Comparison of ENCODE assay signal across 8 cellular contexts in genomic region chr1:7785108-7785507, GRCh38. TPM values are rescaled to one million over a fixed set of nuclear protein-coding genes. Genes with fewer than 3 reads are reported as not detected.
DNase-seq lines count a peak whose midpoint lies in the region; ATAC-seq and TF ChIP-seq lines count a peak whose summit lies in the region.

No MANE protein-coding gene starts in this region.

- H3K4me1 Mint-ChIP-seq in activated CD4-positive, alpha-beta T cell treated with anti-CD3 and anti-CD28 coated beads for 36 hours = peaks cover 22% of the 10 kb centered on the region
- H3K4me1 Mint-ChIP-seq in activated B cell treated with CpG ODN at 0.5 μM for 24 hours (peaks cover 26% of the 10 kb centered on the region), immature natural killer cell (peaks cover 29 to 34% of the 10 kb centered on the region in 2 donors)

- intact Hi-C loops in activated CD4-positive, alpha-beta T cell treated with anti-CD3 and anti-CD28 coated beads for 36 hours (cut with DNase I, micrococcal nuclease) = no loop called here
- intact Hi-C loops in activated B cell treated with CpG ODN at 0.5 μM for 24 hours (cut with micrococcal nuclease) (loop anchor here (10.0 kb wide), 2 partner anchors 1090 to 1170 kb away; partner anchors contain the start of genes ENO1 and PHF13), stomach (cut with DNase I; ENCODE audit: low total_unique reads) (no loop called here)

- no peak for TF ChIP-seq POLR2A in stomach (IDR thresholded peaks at IDR 0.05)

- H3K27ac Mint-ChIP-seq in activated CD4-positive, alpha-beta T cell treated with anti-CD3 and anti-CD28 coated beads for 36 hours = no peak overlapping the region
- H3K27ac Mint-ChIP-seq in activated B cell treated with CpG ODN at 0.5 μM for 24 hours = no peak overlapping the region
- H3K27ac Mint-ChIP-seq in immature natural killer cell = peak overlapping the region in 5 of 6 donors; percentile 48 to 80 (median 70)

- POLR2A ChIA-PET in activated CD4-positive, alpha-beta T cell treated with anti-CD3 and anti-CD28 coated beads for 36 hours (lab: Charles Lee) = no interaction called here
- POLR2A ChIA-PET in activated B cell treated with CpG ODN at 0.5 μM for 24 hours (lab: Charles Lee) = no interaction called here

- ATAC-seq in activated CD4-positive, alpha-beta T cell treated with anti-CD3 and anti-CD28 coated beads for 36 hours = no peak
- ATAC-seq in activated B cell treated with CpG ODN at 0.5 μM for 24 hours (ENCODE audit: low read depth) = no peak
- no peak for ATAC-seq in HG03095 (IDR thresholded peaks at IDR 0.05; ENCODE audit: unreplicated experiment)

- CTCF ChIA-PET in activated CD4-positive, alpha-beta T cell treated with anti-CD3 and anti-CD28 coated beads for 36 hours (lab: Charles Lee) = no interaction called here
- CTCF ChIA-PET in activated B cell treated with CpG ODN at 0.5 μM for 24 hours (lab: Charles Lee) = no interaction called here

- H3K36me3 ChIP-seq in stomach = peaks cover 5 to 44% (median 37%) of the 10 kb centered on the region in 4 donors
- peaks cover 13% of the 10 kb centered on the region for H3K36me3 ChIP-seq in MG63

- peaks cover 4% of the 10 kb centered on the region for H3K9me3 Mint-ChIP-seq in activated CD4-positive, alpha-beta T cell treated with anti-CD3 and anti-CD28 coated beads for 36 hours (ENCODE audit: low read depth)
- peaks cover 3% of the 10 kb centered on the region for H3K9me3 Mint-ChIP-seq in activated B cell treated with CpG ODN at 0.5 μM for 24 hours
- peaks cover 0 to under 1% (median 0%) of the 10 kb centered on the region in 6 donors for H3K9me3 Mint-ChIP-seq in immature natural killer cell

- peak overlapping the region; percentile 43 for H3K4me3 Mint-ChIP-seq in activated CD4-positive, alpha-beta T cell treated with anti-CD3 and anti-CD28 coated beads for 36 hours
- H3K4me3 Mint-ChIP-seq in activated B cell treated with CpG ODN at 0.5 μM for 24 hours = peak overlapping the region; percentile 30
- H3K4me3 Mint-ChIP-seq in immature natural killer cell = peak overlapping the region; percentile 38 to 67 (median 61)

- DNase-seq in activated CD4-positive, alpha-beta T cell treated with anti-CD3 and anti-CD28 coated beads for 36 hours = no peak
- no peak for DNase-seq in activated CD4-positive, alpha-beta T cell treated with anti-CD3 and anti-CD28 coated beads for 48 hours
- DNase-seq in activated B cell treated with CpG ODN at 0.5 μM for 24 hours (no peak), immature natural killer cell (no peak), stomach (no peak), GOT3 (lab: John Stamatoyannopoulos, UW) (no peak), MG63 (no peak)

- H3K9me3 ChIP-seq in stomach (peaks cover 0 to 2% (median under 1%) of the 10 kb centered on the region in 4 donors), MG63 (no peaks in the 10 kb centered on the region)

- no peaks in the 10 kb centered on the region for H3K27me3 Mint-ChIP-seq in activated CD4-positive, alpha-beta T cell treated with anti-CD3 and anti-CD28 coated beads for 36 hours
- H3K27me3 Mint-ChIP-seq in activated B cell treated with CpG ODN at 0.5 μM for 24 hours (no peaks in the 10 kb centered on the region), immature natural killer cell (ENCODE audit: low read depth in 3 of 3) (peaks cover 0 to 9% (median 0%) of the 10 kb centered on the region in 3 donors)

- peak overlapping the region; percentile 89 to 99 (median 91) for H3K27ac ChIP-seq in stomach

- H3K4me3 ChIP-seq in stomach = peak overlapping the region; percentile 56 to 69 (median 63)
- H3K4me3 ChIP-seq in MG63 = no peak overlapping the region

- no peak for TF ChIP-seq EP300 in stomach (IDR thresholded peaks at IDR 0.05)

- no peak for TF ChIP-seq CTCF in activated B cell treated with CpG ODN at 0.5 μM for 24 hours (IDR thresholded peaks at IDR 0.05)
- no peak for TF ChIP-seq CTCF in stomach (IDR thresholded peaks at IDR 0.05)

- 77 to 83% (median 81%) methylated on average over 7 of the region's 7 CpGs for WGBS in stomach, 5 donors

- peaks cover 26 to 70% (median 49%) of the 10 kb centered on the region in 4 donors for H3K4me1 ChIP-seq in stomach

- H3K27me3 ChIP-seq in stomach = no peaks in the 10 kb centered on the region
- H3K27me3 ChIP-seq in MG63 = no peaks in the 10 kb centered on the region

- peaks cover 23% of the 10 kb centered on the region for H3K36me3 Mint-ChIP-seq in activated CD4-positive, alpha-beta T cell treated with anti-CD3 and anti-CD28 coated beads for 36 hours (ENCODE audit: low read depth)
- H3K36me3 Mint-ChIP-seq in activated B cell treated with CpG ODN at 0.5 μM for 24 hours (ENCODE audit: low read depth) (peaks cover 19% of the 10 kb centered on the region), immature natural killer cell (peaks cover 13 to 27% (median 21%) of the 10 kb centered on the region in 3 donors)

RNA-seq across cellular contexts. Expression of gene PER3, which starts 1.0 kb away (rescaled TPM):
- total RNA-seq in activated CD4-positive, alpha-beta T cell treated with anti-CD3 and anti-CD28 coated beads for 36 hours = 1 to 10 TPM; 2.3 to 2.5 TPM
- total RNA-seq in activated B cell treated with CpG ODN at 0.5 μM for 24 hours (2.7 and 3.3 TPM in 2 replicates), stomach (10 to 100 TPM in 4 of 5 donors, 1 to 10 TPM in 1; 3.8 to 55.8 (median 24.5) TPM)
- polyA plus RNA-seq in immature natural killer cell (1 to 10 TPM; 1.7 to 4.7 (median 3.5) TPM), stomach (1 to 10 TPM; 3.2 to 9.3 (median 7.9) TPM)
- total RNA-seq in MG63 (2014; rRNA removed; shearing (Covaris generic); ENCODE audit: low replicate concordance) = 0.67 and 1.2 TPM in 2 replicates

RNA-seq across cellular contexts. Expression of gene VAMP3, which starts 14.0 kb away (rescaled TPM):
- 10 to 100 TPM; 16.8 to 17.4 TPM for total RNA-seq in activated CD4-positive, alpha-beta T cell treated with anti-CD3 and anti-CD28 coated beads for 36 hours
- total RNA-seq in activated B cell treated with CpG ODN at 0.5 μM for 24 hours = 20.7 and 31.8 TPM in 2 replicates
- polyA plus RNA-seq in immature natural killer cell = 10 to 100 TPM; 42.1 to 57.9 (median 51.5) TPM
- total RNA-seq in stomach = 100 to 1,000 TPM in 3 of 5 donors, 10 to 100 TPM in 2; 20.9 to 133 (median 112) TPM
- 10 to 100 TPM; 42.0 to 98.5 (median 67.1) TPM for polyA plus RNA-seq in stomach
- total RNA-seq in MG63 (2014; rRNA removed; shearing (Covaris generic); ENCODE audit: low replicate concordance) = 87.1 and 124 TPM in 2 replicates

Comparison
In these comparisons a context has a peak if more than half of its experiments do, and no peak if none do; other contexts are left out.
1. H3K27ac Mint-ChIP-seq: peak in immature natural killer cell (5 of 6); none in activated CD4-positive, alpha-beta T cell treated with anti-CD3 and anti-CD28 coated beads for 36 hours (single experiment) and activated B cell treated with CpG ODN at 0.5 μM for 24 hours (single experiment).
2. Peak in every context shown above with its lines, with median percentiles within 50 percentile points of each other: H3K4me3 Mint-ChIP-seq.